Comparison of ENCODE assay signal across 1 cellular context in genomic region chr20:23164176-23164601, GRCh38.
TF ChIP-seq lines count a peak whose summit lies in the region.

No MANE protein-coding gene starts in this region.

TF ChIP-seq in HepG2, 621 proteins besides CTCF, POLR2A, EP300 and RAD21 (continued from another document and continues in another):
- TF ChIP-seq PATZ1 (CRISPR knock-in tag; IDR thresholded peaks at IDR 0.05) (0 out of 2 replicates have a peak, but pooled peaks have one; percentile 10), BCL6 (CRISPR knock-in tag; IDR thresholded peaks at IDR 0.05) (no peak), PAXIP1 (CRISPR knock-in tag; conservative IDR thresholded peaks at IDR 0.05) (peak; percentile 26; the same call in 1 of the 2 replicates), ZNF724P (CRISPR knock-in tag; IDR thresholded peaks at IDR 0.05; ENCODE audit: borderline replicate concordance) (no peak), GABPB1 (CRISPR knock-in tag; IDR thresholded peaks at IDR 0.05) (peak; percentile 52; the same call in 1 of the 2 replicates), CC2D1A (CRISPR knock-in tag; IDR thresholded peaks at IDR 0.05) (no peak), ZNF30 (CRISPR knock-in tag; IDR thresholded peaks at IDR 0.05) (no peak), NRL (CRISPR knock-in tag; IDR thresholded peaks at IDR 0.05; ENCODE audit: borderline replicate concordance) (0 out of 2 replicates have a peak, but pooled peaks have one; percentile 53), HMGA1 (CRISPR knock-in tag; conservative IDR thresholded peaks at IDR 0.05) (no peak), ZNF205 (CRISPR knock-in tag; IDR thresholded peaks at IDR 0.05) (no peak), SNRNP70 (IDR thresholded peaks at IDR 0.05; ENCODE audit: low read depth, low read length) (no peak), ZFP37 (CRISPR knock-in tag; IDR thresholded peaks at IDR 0.05; ENCODE audit: borderline replicate concordance) (no peak), EZH2 (conservative IDR thresholded peaks at IDR 0.05; ENCODE audit: low read depth, low read length) (no peak), MTA1 (CRISPR knock-in tag; IDR thresholded peaks at IDR 0.05; ENCODE audit: borderline replicate concordance) (0 out of 2 replicates have a peak, but pooled peaks have one; percentile 18), KLF9 (CRISPR knock-in tag; IDR thresholded peaks at IDR 0.05; ENCODE audit: low read depth) (no peak), ZNF318 (CRISPR knock-in tag; IDR thresholded peaks at IDR 0.05) (0 out of 2 replicates have a peak, but pooled peaks have one; percentile 38), ZNF629 (CRISPR knock-in tag; conservative IDR thresholded peaks at IDR 0.05) (no peak), HNF4A (CRISPR knock-in tag; IDR thresholded peaks at IDR 0.05) (peak; percentile 89), ZKSCAN1 (IDR thresholded peaks at IDR 0.05; ENCODE audit: low read length) (no peak), ZNF556 (CRISPR knock-in tag; IDR thresholded peaks at IDR 0.05; ENCODE audit: borderline replicate concordance) (peak; percentile 29; the same call in 1 of the 2 replicates), ZNF292 (CRISPR knock-in tag; IDR thresholded peaks at IDR 0.05; ENCODE audit: borderline replicate concordance, low read depth) (peak; percentile 97), ZMYM4 (CRISPR knock-in tag; IDR thresholded peaks at IDR 0.05) (0 out of 2 replicates have a peak, but pooled peaks have one; percentile 20), SPEN (CRISPR knock-in tag; IDR thresholded peaks at IDR 0.05; ENCODE audit: low read depth) (no peak), REPIN1 (CRISPR knock-in tag; IDR thresholded peaks at IDR 0.05; ENCODE audit: borderline replicate concordance, low read depth) (0 out of 2 replicates have a peak, but pooled peaks have one; percentile 46), ZNF121 (CRISPR knock-in tag; IDR thresholded peaks at IDR 0.05) (peak; percentile 69)
- TF ChIP-seq, protein P1, sequence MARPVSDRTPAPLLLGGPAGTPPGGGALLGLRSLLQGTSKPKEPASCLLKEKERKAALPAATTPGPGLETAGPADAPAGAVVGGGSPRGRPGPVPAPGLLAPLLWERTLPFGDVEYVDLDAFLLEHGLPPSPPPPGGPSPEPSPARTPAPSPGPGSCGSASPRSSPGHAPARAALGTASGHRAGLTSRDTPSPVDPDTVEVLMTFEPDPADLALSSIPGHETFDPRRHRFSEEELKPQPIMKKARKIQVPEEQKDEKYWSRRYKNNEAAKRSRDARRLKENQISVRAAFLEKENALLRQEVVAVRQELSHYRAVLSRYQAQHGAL (CRISPR knock-in tag; IDR thresholded peaks at IDR 0.05; ENCODE audit: not compliant biosample characterization) = no peak
- TF ChIP-seq, protein P2, sequence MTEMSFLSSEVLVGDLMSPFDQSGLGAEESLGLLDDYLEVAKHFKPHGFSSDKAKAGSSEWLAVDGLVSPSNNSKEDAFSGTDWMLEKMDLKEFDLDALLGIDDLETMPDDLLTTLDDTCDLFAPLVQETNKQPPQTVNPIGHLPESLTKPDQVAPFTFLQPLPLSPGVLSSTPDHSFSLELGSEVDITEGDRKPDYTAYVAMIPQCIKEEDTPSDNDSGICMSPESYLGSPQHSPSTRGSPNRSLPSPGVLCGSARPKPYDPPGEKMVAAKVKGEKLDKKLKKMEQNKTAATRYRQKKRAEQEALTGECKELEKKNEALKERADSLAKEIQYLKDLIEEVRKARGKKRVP (CRISPR knock-in tag; IDR thresholded peaks at IDR 0.05) = no peak
- TF ChIP-seq, protein P3, sequence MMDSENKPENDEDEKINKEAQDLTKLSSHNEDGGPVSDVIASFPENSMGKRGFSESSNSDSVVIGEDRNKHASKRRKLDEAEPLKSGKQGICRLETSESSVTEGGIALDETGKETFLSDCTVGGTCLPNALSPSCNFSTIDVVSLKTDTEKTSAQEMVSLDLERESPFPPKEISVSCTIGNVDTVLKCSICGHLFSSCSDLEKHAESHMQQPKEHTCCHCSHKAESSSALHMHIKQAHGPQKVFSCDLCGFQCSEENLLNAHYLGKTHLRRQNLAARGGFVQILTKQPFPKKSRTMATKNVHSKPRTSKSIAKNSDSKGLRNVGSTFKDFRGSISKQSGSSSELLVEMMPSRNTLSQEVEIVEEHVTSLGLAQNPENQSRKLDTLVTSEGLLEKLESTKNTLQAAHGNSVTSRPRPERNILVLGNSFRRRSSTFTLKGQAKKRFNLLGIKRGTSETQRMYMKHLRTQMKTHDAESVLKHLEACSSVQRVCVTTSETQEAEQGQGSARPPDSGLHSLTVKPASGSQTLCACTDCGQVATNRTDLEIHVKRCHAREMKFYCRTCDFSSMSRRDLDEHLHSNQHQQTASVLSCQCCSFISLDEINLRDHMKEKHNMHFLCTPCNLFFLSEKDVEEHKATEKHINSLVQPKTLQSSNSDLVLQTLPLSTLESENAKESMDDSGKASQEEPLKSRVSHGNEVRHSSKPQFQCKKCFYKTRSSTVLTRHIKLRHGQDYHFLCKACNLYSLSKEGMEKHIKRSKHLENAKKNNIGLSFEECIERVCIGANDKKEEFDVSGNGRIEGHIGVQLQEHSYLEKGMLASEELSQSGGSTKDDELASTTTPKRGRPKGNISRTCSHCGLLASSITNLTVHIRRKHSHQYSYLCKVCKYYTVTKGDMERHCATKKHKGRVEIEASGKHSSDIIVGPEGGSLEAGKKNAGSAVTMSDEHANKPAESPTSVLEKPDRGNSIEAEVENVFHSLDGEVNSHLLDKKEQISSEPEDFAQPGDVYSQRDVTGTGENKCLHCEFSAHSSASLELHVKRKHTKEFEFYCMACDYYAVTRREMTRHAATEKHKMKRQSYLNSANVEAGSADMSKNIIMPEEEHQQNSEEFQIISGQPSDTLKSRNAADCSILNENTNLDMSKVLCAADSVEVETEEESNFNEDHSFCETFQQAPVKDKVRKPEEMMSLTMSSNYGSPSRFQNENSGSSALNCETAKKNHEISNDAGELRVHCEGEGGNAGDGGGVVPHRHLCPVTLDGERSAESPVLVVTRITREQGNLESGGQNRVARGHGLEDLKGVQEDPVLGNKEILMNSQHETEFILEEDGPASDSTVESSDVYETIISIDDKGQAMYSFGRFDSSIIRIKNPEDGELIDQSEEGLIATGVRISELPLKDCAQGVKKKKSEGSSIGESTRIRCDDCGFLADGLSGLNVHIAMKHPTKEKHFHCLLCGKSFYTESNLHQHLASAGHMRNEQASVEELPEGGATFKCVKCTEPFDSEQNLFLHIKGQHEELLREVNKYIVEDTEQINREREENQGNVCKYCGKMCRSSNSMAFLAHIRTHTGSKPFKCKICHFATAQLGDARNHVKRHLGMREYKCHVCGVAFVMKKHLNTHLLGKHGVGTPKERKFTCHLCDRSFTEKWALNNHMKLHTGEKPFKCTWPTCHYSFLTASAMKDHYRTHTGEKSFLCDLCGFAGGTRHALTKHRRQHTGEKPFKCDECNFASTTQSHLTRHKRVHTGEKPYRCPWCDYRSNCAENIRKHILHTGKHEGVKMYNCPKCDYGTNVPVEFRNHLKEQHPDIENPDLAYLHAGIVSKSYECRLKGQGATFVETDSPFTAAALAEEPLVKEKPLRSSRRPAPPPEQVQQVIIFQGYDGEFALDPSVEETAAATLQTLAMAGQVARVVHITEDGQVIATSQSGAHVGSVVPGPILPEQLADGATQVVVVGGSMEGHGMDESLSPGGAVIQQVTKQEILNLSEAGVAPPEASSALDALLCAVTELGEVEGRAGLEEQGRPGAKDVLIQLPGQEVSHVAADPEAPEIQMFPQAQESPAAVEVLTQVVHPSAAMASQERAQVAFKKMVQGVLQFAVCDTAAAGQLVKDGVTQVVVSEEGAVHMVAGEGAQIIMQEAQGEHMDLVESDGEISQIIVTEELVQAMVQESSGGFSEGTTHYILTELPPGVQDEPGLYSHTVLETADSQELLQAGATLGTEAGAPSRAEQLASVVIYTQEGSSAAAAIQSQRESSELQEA (CRISPR knock-in tag; IDR thresholded peaks at IDR 0.05; ENCODE audit: not compliant biosample characterization) = peak; percentile 62
- TF ChIP-seq, protein P4, sequence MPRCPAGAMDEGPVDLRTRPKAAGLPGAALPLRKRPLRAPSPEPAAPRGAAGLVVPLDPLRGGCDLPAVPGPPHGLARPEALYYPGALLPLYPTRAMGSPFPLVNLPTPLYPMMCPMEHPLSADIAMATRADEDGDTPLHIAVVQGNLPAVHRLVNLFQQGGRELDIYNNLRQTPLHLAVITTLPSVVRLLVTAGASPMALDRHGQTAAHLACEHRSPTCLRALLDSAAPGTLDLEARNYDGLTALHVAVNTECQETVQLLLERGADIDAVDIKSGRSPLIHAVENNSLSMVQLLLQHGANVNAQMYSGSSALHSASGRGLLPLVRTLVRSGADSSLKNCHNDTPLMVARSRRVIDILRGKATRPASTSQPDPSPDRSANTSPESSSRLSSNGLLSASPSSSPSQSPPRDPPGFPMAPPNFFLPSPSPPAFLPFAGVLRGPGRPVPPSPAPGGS (CRISPR knock-in tag; IDR thresholded peaks at IDR 0.05) = peak; percentile 31; the same call in 1 of the 2 replicates
